13 cellular contexts compared by ENCODE assay signal in genomic region chr5:82092-82491, GRCh38. TPM values are rescaled to one million over a fixed set of nuclear protein-coding genes. Genes with fewer than 3 reads are reported as not detected.
A peak's percentile ranks its signal among the peaks of the same experiment; 100 is the strongest.
DNase-seq lines count a peak whose midpoint lies in the region; ATAC-seq and TF ChIP-seq lines count a peak whose summit lies in the region.
"Had no signal": no experiment of that assay in that cellular context is flagged by ENCODE, and none has a peak within 500 bp of the region (broad histone marks: within the 10 kb centered on the region; RNA-seq: fewer than 3 reads in every experiment).

No MANE protein-coding gene starts in this region.

- H3K27me3 Mint-ChIP-seq in MCF 10A (ENCODE audit: insufficient read depth, unreplicated experiment) = peaks cover 73% of the 10 kb centered on the region

- no peaks in the 10 kb centered on the region for H3K9me3 Mint-ChIP-seq in MCF 10A (ENCODE audit: unreplicated experiment)

- peak overlapping the region; percentile 43 for H3K4me2 ChIP-seq in smooth muscle cell

- H3K36me3 ChIP-seq in SJCRH30 (no peaks in the 10 kb centered on the region), iPS-20b (ENCODE audit: insufficient read depth, low read depth, low read length) (no peaks in the 10 kb centered on the region), smooth muscle cell (ENCODE audit: low read depth) (no peaks in the 10 kb centered on the region)
- H3K36me3 ChIP-seq: stomach had no signal

- H3K9me3 ChIP-seq in SJCRH30 (replicated peaks) (no peaks in the 10 kb centered on the region), iPS-20b (ENCODE audit: insufficient read depth, low read depth, low read length) (no peaks in the 10 kb centered on the region), smooth muscle cell (replicated peaks; ENCODE audit: low read depth) (no peaks in the 10 kb centered on the region)
- H3K9me3 ChIP-seq: stomach had no signal

- BruUV-seq in MCF 10A (replicated peaks; lab: Mats Ljungman, UMichigan) = no TSS peak

- CTCF ChIA-PET in MCF 10A (lab: Yijun Ruan, JAX) = no interaction called here

- intact Hi-C loops in MCF 10A (cut with micrococcal nuclease) = no loop called here

- no peak overlapping the region for H3K4me3 ChIP-seq in SJCRH30
- peak overlapping the region; percentile 54; the same call in 1 of the 2 replicates for H3K4me3 ChIP-seq in iPS-20b (ENCODE audit: low read length)
- H3K4me3 ChIP-seq in smooth muscle cell = no peak overlapping the region
- H3K4me3 ChIP-seq: stomach had no signal

- no peak for TF ChIP-seq CTCF in MCF 10A (IDR thresholded peaks at IDR 0.05; ENCODE audit: unreplicated experiment)
- no peak for TF ChIP-seq CTCF in smooth muscle cell (IDR thresholded peaks at IDR 0.05; ENCODE audit: borderline replicate concordance, insufficient read depth, poor library complexity, severe bottlenecking)

- no peaks in the 10 kb centered on the region for H3F3A ChIP-seq in smooth muscle cell (ENCODE audit: low read depth)

- H3K4me1 Mint-ChIP-seq in MCF 10A (ENCODE audit: insufficient read depth, unreplicated experiment) = no peaks in the 10 kb centered on the region

- 15% methylated on average over 10 of the region's 10 CpGs for WGBS in smooth muscle cell (ENCODE audit: low lambda C conversion rate)

- no peaks in the 10 kb centered on the region for H3K36me3 Mint-ChIP-seq in MCF 10A (ENCODE audit: insufficient read depth, unreplicated experiment)

- no peak overlapping the region for H2AFZ ChIP-seq in smooth muscle cell (ENCODE audit: low read depth)

- H3K27me3 ChIP-seq in SJCRH30 (no peaks in the 10 kb centered on the region; the same call in 1 of the 2 replicates), iPS-20b (ENCODE audit: insufficient read depth, low read length) (peaks cover 5% of the 10 kb centered on the region; the same call in 1 of the 2 replicates), smooth muscle cell (ENCODE audit: low read depth) (no peaks in the 10 kb centered on the region)

- H3K4me3 Mint-ChIP-seq in MCF 10A (ENCODE audit: unreplicated experiment) = no peak overlapping the region

- in situ Hi-C loops in T47D (cut with HindIII; ENCODE audit: low pct_unique_long_range_greater_than_20kb, low sequenced_read_pairs) = no loop called here

- ATAC-seq in GM21786 (IDR thresholded peaks at IDR 0.05; ENCODE audit: unreplicated experiment) = no peak
- ATAC-seq in GM19324 (IDR thresholded peaks at IDR 0.05; ENCODE audit: low FRiP score, unreplicated experiment) = no peak

- H4K20me1 ChIP-seq in smooth muscle cell (ENCODE audit: low read depth) = no peaks in the 10 kb centered on the region

- DNase-seq in T47D (ENCODE audit: low read depth in 1 of 2, low spot score in 1 of 2) (peak; percentile 77 to 88), MCF 10A (ENCODE audit: unreplicated experiment) (no peak), SJCRH30 (peak; percentile 17 to 33), smooth muscle cell (lab: John Stamatoyannopoulos, UW; ENCODE audit: unreplicated experiment) (no peak), NCI-H2107 treated with DMSO at 0.1 percent for 48 hours (lab: John Stamatoyannopoulos, UW; ENCODE audit: unreplicated experiment) (no peak)
- DNase-seq: activated T-cell treated with anti-CD3 and anti-CD28 coated beads for 4 hours; DMS79; NCI-H2029 treated with DMSO at 0.1 percent for 48 hours; stimulated activated CD4-positive, alpha-beta T cell treated with anti-CD3 and anti-CD28 coated beads, Interleukin-4, amount 100 ng/mL, for 4 hours; stomach had no signal

- peaks cover 9% of the 10 kb centered on the region; the same call in 1 of the 2 replicates for H3K4me1 ChIP-seq in SJCRH30
- H3K4me1 ChIP-seq in iPS-20b (ENCODE audit: insufficient read depth, low read length) = peaks cover 17% of the 10 kb centered on the region; the same call in 1 of the 2 replicates
- H3K4me1 ChIP-seq in smooth muscle cell (ENCODE audit: low read depth) = peaks cover 34% of the 10 kb centered on the region

- POLR2A ChIA-PET in MCF 10A (lab: Yijun Ruan, JAX) = no interaction called here

- H3K27ac Mint-ChIP-seq in MCF 10A (ENCODE audit: low read depth, unreplicated experiment) = no peak overlapping the region

- no peak overlapping the region for H3K27ac ChIP-seq in SJCRH30
- H3K27ac ChIP-seq in iPS-20b (ENCODE audit: low read length) = peak overlapping the region; percentile 30
- no peak overlapping the region for H3K27ac ChIP-seq in smooth muscle cell (ENCODE audit: low read depth)
- H3K27ac ChIP-seq: stomach had no signal

- H3K79me2 ChIP-seq in smooth muscle cell (ENCODE audit: low read depth) = no peaks in the 10 kb centered on the region

- peak overlapping the region; percentile 54; the same call in 1 of the 2 replicates for H3K9ac ChIP-seq in iPS-20b (ENCODE audit: low read depth, low read length)
- H3K9ac ChIP-seq in smooth muscle cell (ENCODE audit: low read depth) = no peak overlapping the region

RNA-seq across cellular contexts. Expression of gene PLEKHG4B, which starts 9.9 kb away (rescaled TPM):
- total RNA-seq in MCF 10A (2022) (not detected in 2 replicates), smooth muscle cell (6.3 and 17.9 TPM in 2 replicates)
- total RNA-seq in SJCRH30 (2014; rRNA removed; shearing (Covaris generic)) = 3.9 and 4.0 TPM in 2 replicates
- polyA plus RNA-seq in smooth muscle cell = 12.1 and 15.8 TPM in 2 replicates

Comparison
In these comparisons a context has a peak if more than half of its experiments do, and no peak if none do; other contexts are left out.
1. DNase-seq: peak in T47D (2 of 2) and SJCRH30 (2 of 2); none in MCF 10A (single experiment), smooth muscle cell (single experiment) and NCI-H2107 treated with DMSO at 0.1 percent for 48 hours (single experiment).